In the genomic region with DNA sequence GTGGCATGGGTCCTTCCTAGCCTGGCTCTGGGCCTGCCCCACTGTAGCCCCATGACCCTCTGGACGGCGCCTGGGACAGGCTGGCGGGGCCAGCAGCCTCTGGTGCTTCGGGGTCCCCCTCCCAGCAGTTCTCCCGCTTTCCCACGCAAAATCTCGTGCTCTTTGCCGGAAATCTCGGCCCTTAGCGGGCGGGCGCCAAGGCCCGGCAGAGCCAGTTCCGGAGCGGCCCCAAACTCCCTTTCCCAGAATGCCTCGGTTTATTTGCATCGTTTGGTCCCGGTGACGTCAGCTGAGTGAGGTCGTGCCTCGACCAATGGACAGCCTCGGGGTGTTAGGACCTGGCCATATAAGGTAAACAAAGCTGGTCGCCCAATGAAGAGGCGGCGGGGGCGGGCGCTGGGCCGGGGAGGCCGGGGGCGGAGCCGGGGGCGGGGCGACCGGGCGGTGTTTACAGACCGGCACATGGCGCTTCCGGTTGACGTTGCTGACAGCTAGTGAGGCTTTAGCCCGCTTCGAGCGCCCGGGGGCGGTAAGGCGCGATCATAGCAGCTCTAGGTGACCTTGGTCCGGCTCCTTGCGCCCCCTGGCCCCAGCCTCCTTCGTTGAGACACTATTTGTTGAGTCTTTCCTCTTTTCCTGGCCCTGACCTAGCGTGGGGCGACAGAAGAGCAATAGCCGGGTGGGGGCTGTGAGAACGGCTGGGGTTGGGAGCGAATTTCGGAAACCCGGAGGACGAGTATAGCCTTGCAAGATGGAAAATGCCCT, we compare ENCODE assay signal across 1 cellular context.
TF ChIP-seq lines count a peak whose summit lies in the region.

No MANE protein-coding gene starts in this region.

TF ChIP-seq in K562, 482 proteins besides CTCF, POLR2A, EP300 and RAD21 (continued from another document and continues in another):
- TF ChIP-seq, protein P1, sequence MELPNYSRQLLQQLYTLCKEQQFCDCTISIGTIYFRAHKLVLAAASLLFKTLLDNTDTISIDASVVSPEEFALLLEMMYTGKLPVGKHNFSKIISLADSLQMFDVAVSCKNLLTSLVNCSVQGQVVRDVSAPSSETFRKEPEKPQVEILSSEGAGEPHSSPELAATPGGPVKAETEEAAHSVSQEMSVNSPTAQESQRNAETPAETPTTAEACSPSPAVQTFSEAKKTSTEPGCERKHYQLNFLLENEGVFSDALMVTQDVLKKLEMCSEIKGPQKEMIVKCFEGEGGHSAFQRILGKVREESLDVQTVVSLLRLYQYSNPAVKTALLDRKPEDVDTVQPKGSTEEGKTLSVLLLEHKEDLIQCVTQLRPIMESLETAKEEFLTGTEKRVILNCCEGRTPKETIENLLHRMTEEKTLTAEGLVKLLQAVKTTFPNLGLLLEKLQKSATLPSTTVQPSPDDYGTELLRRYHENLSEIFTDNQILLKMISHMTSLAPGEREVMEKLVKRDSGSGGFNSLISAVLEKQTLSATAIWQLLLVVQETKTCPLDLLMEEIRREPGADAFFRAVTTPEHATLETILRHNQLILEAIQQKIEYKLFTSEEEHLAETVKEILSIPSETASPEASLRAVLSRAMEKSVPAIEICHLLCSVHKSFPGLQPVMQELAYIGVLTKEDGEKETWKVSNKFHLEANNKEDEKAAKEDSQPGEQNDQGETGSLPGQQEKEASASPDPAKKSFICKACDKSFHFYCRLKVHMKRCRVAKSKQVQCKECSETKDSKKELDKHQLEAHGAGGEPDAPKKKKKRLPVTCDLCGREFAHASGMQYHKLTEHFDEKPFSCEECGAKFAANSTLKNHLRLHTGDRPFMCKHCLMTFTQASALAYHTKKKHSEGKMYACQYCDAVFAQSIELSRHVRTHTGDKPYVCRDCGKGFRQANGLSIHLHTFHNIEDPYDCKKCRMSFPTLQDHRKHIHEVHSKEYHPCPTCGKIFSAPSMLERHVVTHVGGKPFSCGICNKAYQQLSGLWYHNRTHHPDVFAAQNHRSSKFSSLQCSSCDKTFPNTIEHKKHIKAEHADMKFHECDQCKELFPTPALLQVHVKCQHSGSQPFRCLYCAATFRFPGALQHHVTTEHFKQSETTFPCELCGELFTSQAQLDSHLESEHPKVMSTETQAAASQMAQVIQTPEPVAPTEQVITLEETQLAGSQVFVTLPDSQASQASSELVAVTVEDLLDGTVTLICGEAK (IDR thresholded peaks at IDR 0.05) = peak; percentile 80
- TF ChIP-seq, protein P1 (CRISPR knock-in tag; IDR thresholded peaks at IDR 0.05) = no peak
- peak; percentile 93 for TF ChIP-seq ETV1 (tag; conservative IDR thresholded peaks at IDR 0.05; ENCODE audit: low read depth)
- TF ChIP-seq CTBP1 (IDR thresholded peaks at IDR 0.05; ENCODE audit: borderline replicate concordance) = 0 out of 2 replicates have a peak, but pooled peaks have one; percentile 34
- TF ChIP-seq NFYB (IDR thresholded peaks at IDR 0.05; ENCODE audit: extremely low read depth, insufficient read length) = peak; percentile 91
- no peak for TF ChIP-seq RFX5 (IDR thresholded peaks at IDR 0.05; ENCODE audit: low read depth, low read length)
- TF ChIP-seq MEIS2 (IDR thresholded peaks at IDR 0.05; ENCODE audit: partially characterized antibody) = peak; percentile 26
- TF ChIP-seq, protein P2, sequence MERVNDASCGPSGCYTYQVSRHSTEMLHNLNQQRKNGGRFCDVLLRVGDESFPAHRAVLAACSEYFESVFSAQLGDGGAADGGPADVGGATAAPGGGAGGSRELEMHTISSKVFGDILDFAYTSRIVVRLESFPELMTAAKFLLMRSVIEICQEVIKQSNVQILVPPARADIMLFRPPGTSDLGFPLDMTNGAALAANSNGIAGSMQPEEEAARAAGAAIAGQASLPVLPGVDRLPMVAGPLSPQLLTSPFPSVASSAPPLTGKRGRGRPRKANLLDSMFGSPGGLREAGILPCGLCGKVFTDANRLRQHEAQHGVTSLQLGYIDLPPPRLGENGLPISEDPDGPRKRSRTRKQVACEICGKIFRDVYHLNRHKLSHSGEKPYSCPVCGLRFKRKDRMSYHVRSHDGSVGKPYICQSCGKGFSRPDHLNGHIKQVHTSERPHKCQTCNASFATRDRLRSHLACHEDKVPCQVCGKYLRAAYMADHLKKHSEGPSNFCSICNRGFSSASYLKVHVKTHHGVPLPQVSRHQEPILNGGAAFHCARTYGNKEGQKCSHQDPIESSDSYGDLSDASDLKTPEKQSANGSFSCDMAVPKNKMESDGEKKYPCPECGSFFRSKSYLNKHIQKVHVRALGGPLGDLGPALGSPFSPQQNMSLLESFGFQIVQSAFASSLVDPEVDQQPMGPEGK (CRISPR knock-in tag; IDR thresholded peaks at IDR 0.05; ENCODE audit: borderline replicate concordance) = peak; percentile 53; the same call in 1 of the 2 replicates
- TF ChIP-seq TAF1 (IDR thresholded peaks at IDR 0.05; ENCODE audit: control insufficient read depth, extremely low read depth, insufficient read depth, low read length, severe bottlenecking) = peak; percentile 74
- 0 out of 2 replicates have a peak, but pooled peaks have one; percentile 30 for TF ChIP-seq ZFPM2 (CRISPR knock-in tag; IDR thresholded peaks at IDR 0.05)
- TF ChIP-seq MAFF (IDR thresholded peaks at IDR 0.05; ENCODE audit: low read length) = peak; percentile 21; the same call in 1 of the 2 replicates
- TF ChIP-seq JUN (IDR thresholded peaks at IDR 0.05; ENCODE audit: borderline replicate concordance, low read depth, low read length) = peak; percentile 50; the same call in 1 of the 2 replicates
- TF ChIP-seq JUN (CRISPR knock-in tag; IDR thresholded peaks at IDR 0.05; ENCODE audit: borderline replicate concordance) = no peak
- TF ChIP-seq, protein P3, sequence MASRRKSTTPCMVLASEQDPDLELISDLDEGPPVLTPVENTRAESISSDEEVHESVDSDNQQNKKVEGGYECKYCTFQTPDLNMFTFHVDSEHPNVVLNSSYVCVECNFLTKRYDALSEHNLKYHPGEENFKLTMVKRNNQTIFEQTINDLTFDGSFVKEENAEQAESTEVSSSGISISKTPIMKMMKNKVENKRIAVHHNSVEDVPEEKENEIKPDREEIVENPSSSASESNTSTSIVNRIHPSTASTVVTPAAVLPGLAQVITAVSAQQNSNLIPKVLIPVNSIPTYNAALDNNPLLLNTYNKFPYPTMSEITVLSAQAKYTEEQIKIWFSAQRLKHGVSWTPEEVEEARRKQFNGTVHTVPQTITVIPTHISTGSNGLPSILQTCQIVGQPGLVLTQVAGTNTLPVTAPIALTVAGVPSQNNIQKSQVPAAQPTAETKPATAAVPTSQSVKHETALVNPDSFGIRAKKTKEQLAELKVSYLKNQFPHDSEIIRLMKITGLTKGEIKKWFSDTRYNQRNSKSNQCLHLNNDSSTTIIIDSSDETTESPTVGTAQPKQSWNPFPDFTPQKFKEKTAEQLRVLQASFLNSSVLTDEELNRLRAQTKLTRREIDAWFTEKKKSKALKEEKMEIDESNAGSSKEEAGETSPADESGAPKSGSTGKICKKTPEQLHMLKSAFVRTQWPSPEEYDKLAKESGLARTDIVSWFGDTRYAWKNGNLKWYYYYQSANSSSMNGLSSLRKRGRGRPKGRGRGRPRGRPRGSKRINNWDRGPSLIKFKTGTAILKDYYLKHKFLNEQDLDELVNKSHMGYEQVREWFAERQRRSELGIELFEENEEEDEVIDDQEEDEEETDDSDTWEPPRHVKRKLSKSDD (conservative IDR thresholded peaks at IDR 0.05; ENCODE audit: low read length) = 0 out of 2 replicates have a peak, but pooled peaks have one; percentile 54
- peak; percentile 94 for TF ChIP-seq ZNF584 (CRISPR knock-in tag; IDR thresholded peaks at IDR 0.05; ENCODE audit: low read depth)
- no peak for TF ChIP-seq ARID3A (IDR thresholded peaks at IDR 0.05; ENCODE audit: borderline replicate concordance, low read depth, low read length)
- no peak for TF ChIP-seq SMARCC2 (IDR thresholded peaks at IDR 0.05; ENCODE audit: low read depth)
- no peak for TF ChIP-seq NR2F6 (CRISPR knock-in tag; IDR thresholded peaks at IDR 0.05)
- TF ChIP-seq ZNF668 (CRISPR knock-in tag; IDR thresholded peaks at IDR 0.05) = no peak
- TF ChIP-seq, protein P4, sequence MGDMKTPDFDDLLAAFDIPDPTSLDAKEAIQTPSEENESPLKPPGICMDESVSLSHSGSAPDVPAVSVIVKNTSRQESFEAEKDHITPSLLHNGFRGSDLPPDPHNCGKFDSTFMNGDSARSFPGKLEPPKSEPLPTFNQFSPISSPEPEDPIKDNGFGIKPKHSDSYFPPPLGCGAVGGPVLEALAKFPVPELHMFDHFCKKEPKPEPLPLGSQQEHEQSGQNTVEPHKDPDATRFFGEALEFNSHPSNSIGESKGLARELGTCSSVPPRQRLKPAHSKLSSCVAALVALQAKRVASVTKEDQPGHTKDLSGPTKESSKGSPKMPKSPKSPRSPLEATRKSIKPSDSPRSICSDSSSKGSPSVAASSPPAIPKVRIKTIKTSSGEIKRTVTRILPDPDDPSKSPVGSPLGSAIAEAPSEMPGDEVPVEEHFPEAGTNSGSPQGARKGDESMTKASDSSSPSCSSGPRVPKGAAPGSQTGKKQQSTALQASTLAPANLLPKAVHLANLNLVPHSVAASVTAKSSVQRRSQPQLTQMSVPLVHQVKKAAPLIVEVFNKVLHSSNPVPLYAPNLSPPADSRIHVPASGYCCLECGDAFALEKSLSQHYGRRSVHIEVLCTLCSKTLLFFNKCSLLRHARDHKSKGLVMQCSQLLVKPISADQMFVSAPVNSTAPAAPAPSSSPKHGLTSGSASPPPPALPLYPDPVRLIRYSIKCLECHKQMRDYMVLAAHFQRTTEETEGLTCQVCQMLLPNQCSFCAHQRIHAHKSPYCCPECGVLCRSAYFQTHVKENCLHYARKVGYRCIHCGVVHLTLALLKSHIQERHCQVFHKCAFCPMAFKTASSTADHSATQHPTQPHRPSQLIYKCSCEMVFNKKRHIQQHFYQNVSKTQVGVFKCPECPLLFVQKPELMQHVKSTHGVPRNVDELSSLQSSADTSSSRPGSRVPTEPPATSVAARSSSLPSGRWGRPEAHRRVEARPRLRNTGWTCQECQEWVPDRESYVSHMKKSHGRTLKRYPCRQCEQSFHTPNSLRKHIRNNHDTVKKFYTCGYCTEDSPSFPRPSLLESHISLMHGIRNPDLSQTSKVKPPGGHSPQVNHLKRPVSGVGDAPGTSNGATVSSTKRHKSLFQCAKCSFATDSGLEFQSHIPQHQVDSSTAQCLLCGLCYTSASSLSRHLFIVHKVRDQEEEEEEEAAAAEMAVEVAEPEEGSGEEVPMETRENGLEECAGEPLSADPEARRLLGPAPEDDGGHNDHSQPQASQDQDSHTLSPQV (IDR thresholded peaks at IDR 0.05) = peak; percentile 84
- TF ChIP-seq ZNF280A (IDR thresholded peaks at IDR 0.05; ENCODE audit: low read depth, partially characterized antibody) = no peak
- TF ChIP-seq POLR2AphosphoS5 (IDR thresholded peaks at IDR 0.05; ENCODE audit: control insufficient read depth, insufficient read depth, low read depth, low read length) = peak; percentile 72
